ENCODE assay signal across 29 cellular contexts in genomic region chr16:1282275-1282995, GRCh38. TPM values are rescaled to one million over a fixed set of nuclear protein-coding genes. Genes with fewer than 3 reads are reported as not detected.
"Had no signal": no experiment of that assay in that cellular context is flagged by ENCODE, and none has a peak within 500 bp of the region (broad histone marks: within the 10 kb centered on the region; RNA-seq: fewer than 3 reads in every experiment).

No MANE protein-coding gene starts in this region.

- H3K4me2 ChIP-seq: hepatocyte, smooth muscle cell had no signal

- H3K4me1 ChIP-seq: colonic mucosa, esophagus muscularis mucosa, sigmoid colon had no signal

- H3K27ac Mint-ChIP-seq: activated CD4-positive, alpha-beta T cell treated with anti-CD3 and anti-CD28 coated beads, Interleukin-2, amount 10 ng/mL, durations not matched to agents 7 days and 5 days; activated CD8-positive, alpha-beta memory T cell treated with anti-CD3 and anti-CD28 coated beads, Interleukin-2, amount 10 ng/mL, durations not matched to agents 7 days and 5 days; activated CD8-positive, alpha-beta T cell treated with anti-CD3 and anti-CD28 coated beads for 36 hours; activated naive CD4-positive, alpha-beta T cell treated with anti-CD3 and anti-CD28 coated beads, Interleukin-2, amount 10 ng/mL, durations not matched to agents 7 days and 5 days; effector memory CD8-positive, alpha-beta T cell; natural killer cell treated with Interleukin-12 subunit alpha and Interleukin-12 subunit beta and Interleukin-15 and Interleukin-18, amount 100 ng/mL, for 72 hours; stimulated activated naive B cell treated with anti-CD40 and anti-IgM and Interleukin-4, amounts not matched to agents 10 μg/mL and 1 μg/mL and 100 μg/mL, for 72 hours; type B pancreatic cell had no signal

- H3K9me3 ChIP-seq: colonic mucosa, esophagus muscularis mucosa, neutrophil, sigmoid colon, testis had no signal

- ATAC-seq: activated CD8-positive, alpha-beta memory T cell treated with anti-CD3 and anti-CD28 coated beads, Interleukin-2, amount 10 ng/mL, durations not matched to agents 7 days and 5 days; activated CD8-positive, alpha-beta T cell treated with anti-CD3 and anti-CD28 coated beads for 36 hours; effector memory CD8-positive, alpha-beta T cell; left ventricle myocardium superior; natural killer cell treated with Interleukin-12 subunit alpha and Interleukin-12 subunit beta and Interleukin-15 and Interleukin-18, amount 100 ng/mL, for 72 hours; stimulated activated naive B cell treated with anti-CD40 and anti-IgM and Interleukin-4, amounts not matched to agents 10 μg/mL and 1 μg/mL and 100 μg/mL, for 72 hours had no signal

- H3K4me3 ChIP-seq: colonic mucosa, dorsolateral prefrontal cortex, esophagus muscularis mucosa, hepatocyte, sigmoid colon, smooth muscle cell, testis had no signal

- H3K4me1 Mint-ChIP-seq: activated CD4-positive, alpha-beta T cell treated with anti-CD3 and anti-CD28 coated beads, Interleukin-2, amount 10 ng/mL, durations not matched to agents 7 days and 5 days; activated CD8-positive, alpha-beta memory T cell treated with anti-CD3 and anti-CD28 coated beads, Interleukin-2, amount 10 ng/mL, durations not matched to agents 7 days and 5 days; activated naive CD4-positive, alpha-beta T cell treated with anti-CD3 and anti-CD28 coated beads, Interleukin-2, amount 10 ng/mL, durations not matched to agents 7 days and 5 days had no signal

- H3K9me3 Mint-ChIP-seq: activated CD4-positive, alpha-beta T cell treated with anti-CD3 and anti-CD28 coated beads, Interleukin-2, amount 10 ng/mL, durations not matched to agents 7 days and 5 days; activated CD8-positive, alpha-beta T cell treated with anti-CD3 and anti-CD28 coated beads for 36 hours; activated naive CD4-positive, alpha-beta T cell treated with anti-CD3 and anti-CD28 coated beads, Interleukin-2, amount 10 ng/mL, durations not matched to agents 7 days and 5 days; effector memory CD8-positive, alpha-beta T cell; natural killer cell treated with Interleukin-12 subunit alpha and Interleukin-12 subunit beta and Interleukin-15 and Interleukin-18, amount 100 ng/mL, for 72 hours; stimulated activated naive B cell treated with anti-CD40 and anti-IgM and Interleukin-4, amounts not matched to agents 10 μg/mL and 1 μg/mL and 100 μg/mL, for 72 hours; type B pancreatic cell had no signal

- H3K27me3 ChIP-seq: hepatocyte, testis had no signal

- DNase-seq: activated CD4-positive, alpha-beta T cell treated with anti-CD3 and anti-CD28 coated beads, Interleukin-2, amount 10 ng/mL, durations not matched to agents 7 days and 5 days; activated CD4-positive, CD25-positive, alpha-beta regulatory T cell treated with anti-CD3 and anti-CD28 coated beads, Interleukin-2, amount 50 U/mL, for 72 hours; activated CD8-positive, alpha-beta memory T cell treated with anti-CD3 and anti-CD28 coated beads, Interleukin-2, amount 10 ng/mL, durations not matched to agents 7 days and 5 days; activated CD8-positive, alpha-beta T cell treated with anti-CD3 and anti-CD28 coated beads for 36 hours; activated effector memory CD4-positive, alpha-beta T cell treated with anti-CD3 and anti-CD28 coated beads, Interleukin-2, amount 50 U/mL, for 16 hours; activated naive CD4-positive, alpha-beta T cell treated with anti-CD3 and anti-CD28 coated beads, Interleukin-2, amount 10 ng/mL, durations not matched to agents 7 days and 5 days; activated T-cell treated with anti-CD3 and anti-CD28 coated beads for 4 hours; amygdala; colonic mucosa; dorsolateral prefrontal cortex; effector memory CD8-positive, alpha-beta T cell; glutamatergic neuron; left ventricle myocardium superior; mammary epithelial cell; sigmoid colon; stimulated activated CD4-positive, alpha-beta T cell treated with anti-CD3 and anti-CD28 coated beads, Interleukin-15, amount 100 ng/mL, for 24 hours; stimulated activated naive B cell treated with anti-CD40 and anti-IgM and Interleukin-4, amounts not matched to agents 10 μg/mL and 1 μg/mL and 100 μg/mL, for 72 hours; testis had no signal

- H3K4me3 Mint-ChIP-seq: activated CD4-positive, alpha-beta T cell treated with anti-CD3 and anti-CD28 coated beads, Interleukin-2, amount 10 ng/mL, durations not matched to agents 7 days and 5 days; activated CD8-positive, alpha-beta memory T cell treated with anti-CD3 and anti-CD28 coated beads, Interleukin-2, amount 10 ng/mL, durations not matched to agents 7 days and 5 days; activated CD8-positive, alpha-beta T cell treated with anti-CD3 and anti-CD28 coated beads for 36 hours; activated naive CD4-positive, alpha-beta T cell treated with anti-CD3 and anti-CD28 coated beads, Interleukin-2, amount 10 ng/mL, durations not matched to agents 7 days and 5 days; effector memory CD8-positive, alpha-beta T cell; natural killer cell treated with Interleukin-12 subunit alpha and Interleukin-12 subunit beta and Interleukin-15 and Interleukin-18, amount 100 ng/mL, for 72 hours; stimulated activated naive B cell treated with anti-CD40 and anti-IgM and Interleukin-4, amounts not matched to agents 10 μg/mL and 1 μg/mL and 100 μg/mL, for 72 hours; type B pancreatic cell had no signal

- H3K27ac ChIP-seq: colonic mucosa, dorsolateral prefrontal cortex, esophagus muscularis mucosa, hepatocyte, neutrophil, sigmoid colon, testis, VCaP had no signal

- H3K36me3 Mint-ChIP-seq: activated CD8-positive, alpha-beta memory T cell treated with anti-CD3 and anti-CD28 coated beads, Interleukin-2, amount 10 ng/mL, durations not matched to agents 7 days and 5 days; activated naive CD4-positive, alpha-beta T cell treated with anti-CD3 and anti-CD28 coated beads, Interleukin-2, amount 10 ng/mL, durations not matched to agents 7 days and 5 days; natural killer cell treated with Interleukin-12 subunit alpha and Interleukin-12 subunit beta and Interleukin-15 and Interleukin-18, amount 100 ng/mL, for 72 hours; stimulated activated naive B cell treated with anti-CD40 and anti-IgM and Interleukin-4, amounts not matched to agents 10 μg/mL and 1 μg/mL and 100 μg/mL, for 72 hours; type B pancreatic cell had no signal

- H3K36me3 ChIP-seq: colonic mucosa, esophagus muscularis mucosa, neutrophil, sigmoid colon had no signal

- H3K27me3 Mint-ChIP-seq: activated CD4-positive, alpha-beta T cell treated with anti-CD3 and anti-CD28 coated beads, Interleukin-2, amount 10 ng/mL, durations not matched to agents 7 days and 5 days; activated CD8-positive, alpha-beta memory T cell treated with anti-CD3 and anti-CD28 coated beads, Interleukin-2, amount 10 ng/mL, durations not matched to agents 7 days and 5 days had no signal

RNA-seq across cellular contexts. Expression of gene TPSD1, which starts 26.6 kb away (rescaled TPM):
- total RNA-seq: activated CD4-positive, alpha-beta T cell treated with anti-CD3 and anti-CD28 coated beads, Interleukin-2, amount 10 ng/mL, durations not matched to agents 7 days and 5 days; activated CD8-positive, alpha-beta memory T cell treated with anti-CD3 and anti-CD28 coated beads, Interleukin-2, amount 10 ng/mL, durations not matched to agents 7 days and 5 days; activated CD8-positive, alpha-beta T cell treated with anti-CD3 and anti-CD28 coated beads for 36 hours; bronchial epithelial cell; endothelial cell of umbilical vein; frontal cortex; hepatocyte; mammary epithelial cell; natural killer cell treated with Interleukin-12 subunit alpha and Interleukin-12 subunit beta and Interleukin-15 and Interleukin-18, amount 100 ng/mL, for 72 hours; smooth muscle cell; T-helper 2 cell treated with Interferon-gamma antibody and Interleukin-4, amounts not matched to agents 100 ng/mL and 5 ng/mL, for 36 hours had no signal

RNA-seq across cellular contexts. Expression of gene TPSAB1, which starts 41.9 kb away (rescaled TPM):
- total RNA-seq: activated CD4-positive, alpha-beta T cell treated with anti-CD3 and anti-CD28 coated beads, Interleukin-2, amount 10 ng/mL, durations not matched to agents 7 days and 5 days; activated CD8-positive, alpha-beta memory T cell treated with anti-CD3 and anti-CD28 coated beads, Interleukin-2, amount 10 ng/mL, durations not matched to agents 7 days and 5 days; activated CD8-positive, alpha-beta T cell treated with anti-CD3 and anti-CD28 coated beads for 36 hours; bronchial epithelial cell; endothelial cell of umbilical vein; frontal cortex; hepatocyte; mammary epithelial cell; smooth muscle cell; T-helper 2 cell treated with Interferon-gamma antibody and Interleukin-4, amounts not matched to agents 100 ng/mL and 5 ng/mL, for 36 hours had no signal

RNA-seq across cellular contexts. Expression of gene TPSB2, which starts 52.5 kb away (rescaled TPM):
- total RNA-seq: activated CD4-positive, alpha-beta T cell treated with anti-CD3 and anti-CD28 coated beads, Interleukin-2, amount 10 ng/mL, durations not matched to agents 7 days and 5 days; activated CD8-positive, alpha-beta memory T cell treated with anti-CD3 and anti-CD28 coated beads, Interleukin-2, amount 10 ng/mL, durations not matched to agents 7 days and 5 days; activated CD8-positive, alpha-beta T cell treated with anti-CD3 and anti-CD28 coated beads for 36 hours; bronchial epithelial cell; endothelial cell of umbilical vein; frontal cortex; hepatocyte; mammary epithelial cell; smooth muscle cell; T-helper 2 cell treated with Interferon-gamma antibody and Interleukin-4, amounts not matched to agents 100 ng/mL and 5 ng/mL, for 36 hours had no signal
